Comparison of ENCODE assay signal across 1 cellular context in genomic region chr15:65611888-65612615, GRCh38.
TF ChIP-seq lines count a peak whose summit lies in the region.

No MANE protein-coding gene starts in this region.

TF ChIP-seq in SK-N-SH treated with all-trans-retinoic acid at 6 μM for 48 hours, 23 proteins besides CTCF, POLR2A, EP300 and RAD21 (continued from another document):
- TF ChIP-seq TSHZ2 (CRISPR knock-in tag; IDR thresholded peaks at IDR 0.05) (no peak), ZC3H10 (CRISPR knock-in tag; IDR thresholded peaks at IDR 0.05) (no peak), ZFP30 (CRISPR knock-in tag; IDR thresholded peaks at IDR 0.05) (no peak), GLIS3 (CRISPR knock-in tag; IDR thresholded peaks at IDR 0.05) (no peak), RARB (CRISPR knock-in tag; IDR thresholded peaks at IDR 0.05) (no peak), ZNF70 (CRISPR knock-in tag; IDR thresholded peaks at IDR 0.05) (no peak), CREB5 (CRISPR knock-in tag; IDR thresholded peaks at IDR 0.05; ENCODE audit: low read depth) (no peak), BACH2 (CRISPR knock-in tag; IDR thresholded peaks at IDR 0.05; ENCODE audit: borderline replicate concordance) (no peak), ESRRG (CRISPR knock-in tag; IDR thresholded peaks at IDR 0.05) (no peak), PATZ1 (CRISPR knock-in tag; IDR thresholded peaks at IDR 0.05; ENCODE audit: borderline replicate concordance) (no peak), SNAI2 (CRISPR knock-in tag; IDR thresholded peaks at IDR 0.05) (no peak), ZNF8 (CRISPR knock-in tag; IDR thresholded peaks at IDR 0.05) (no peak)
